Comparison of ENCODE assay signal across 1 cellular context in the genomic region with DNA sequence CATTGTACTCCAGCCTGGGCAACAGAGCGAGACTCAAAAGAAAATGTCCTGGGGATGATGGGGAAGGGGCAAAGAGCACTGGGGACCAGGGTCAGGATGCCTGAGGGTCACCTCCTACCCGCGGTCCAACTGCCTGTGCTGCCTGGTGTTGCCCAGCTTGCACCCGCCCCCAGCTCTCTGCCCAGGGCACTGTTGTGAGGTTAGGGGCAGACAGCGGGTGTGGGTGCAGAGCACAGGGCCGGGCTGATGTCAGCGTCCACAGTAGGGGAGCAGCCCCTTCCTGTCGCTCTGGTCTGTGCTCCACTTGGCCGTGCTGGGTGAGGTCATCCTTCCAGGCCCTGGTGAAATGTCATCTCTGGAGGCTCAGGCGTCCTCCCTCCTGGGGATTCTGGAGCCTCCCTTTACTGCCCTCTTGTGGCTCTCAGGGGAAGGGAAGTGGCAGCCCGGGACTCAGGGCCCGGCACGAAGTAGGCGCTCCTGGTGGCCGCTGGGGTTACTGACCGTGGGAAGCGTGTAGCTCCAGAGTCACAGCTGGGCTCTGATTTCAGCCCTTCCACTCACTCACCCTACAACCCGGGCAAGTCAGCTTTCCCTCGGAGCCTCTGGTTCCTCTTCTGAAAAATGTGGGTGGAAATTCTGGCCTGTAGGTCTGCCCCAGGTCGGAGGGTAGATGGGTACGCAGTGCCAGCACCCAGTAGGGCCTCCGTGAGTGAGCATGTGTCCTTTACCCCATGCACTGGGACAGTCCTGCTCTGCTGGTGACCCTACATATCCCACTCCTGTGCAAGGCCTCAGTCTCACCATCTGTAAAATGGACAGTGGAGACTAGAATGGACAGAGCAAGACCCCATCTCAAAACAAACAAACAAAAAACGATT.
TF ChIP-seq lines count a peak whose summit lies in the region.

No MANE protein-coding gene starts in this region.

TF ChIP-seq in HepG2, 621 proteins besides CTCF, POLR2A, EP300 and RAD21 (continued from another document and continues in another):
- TF ChIP-seq, protein P1, sequence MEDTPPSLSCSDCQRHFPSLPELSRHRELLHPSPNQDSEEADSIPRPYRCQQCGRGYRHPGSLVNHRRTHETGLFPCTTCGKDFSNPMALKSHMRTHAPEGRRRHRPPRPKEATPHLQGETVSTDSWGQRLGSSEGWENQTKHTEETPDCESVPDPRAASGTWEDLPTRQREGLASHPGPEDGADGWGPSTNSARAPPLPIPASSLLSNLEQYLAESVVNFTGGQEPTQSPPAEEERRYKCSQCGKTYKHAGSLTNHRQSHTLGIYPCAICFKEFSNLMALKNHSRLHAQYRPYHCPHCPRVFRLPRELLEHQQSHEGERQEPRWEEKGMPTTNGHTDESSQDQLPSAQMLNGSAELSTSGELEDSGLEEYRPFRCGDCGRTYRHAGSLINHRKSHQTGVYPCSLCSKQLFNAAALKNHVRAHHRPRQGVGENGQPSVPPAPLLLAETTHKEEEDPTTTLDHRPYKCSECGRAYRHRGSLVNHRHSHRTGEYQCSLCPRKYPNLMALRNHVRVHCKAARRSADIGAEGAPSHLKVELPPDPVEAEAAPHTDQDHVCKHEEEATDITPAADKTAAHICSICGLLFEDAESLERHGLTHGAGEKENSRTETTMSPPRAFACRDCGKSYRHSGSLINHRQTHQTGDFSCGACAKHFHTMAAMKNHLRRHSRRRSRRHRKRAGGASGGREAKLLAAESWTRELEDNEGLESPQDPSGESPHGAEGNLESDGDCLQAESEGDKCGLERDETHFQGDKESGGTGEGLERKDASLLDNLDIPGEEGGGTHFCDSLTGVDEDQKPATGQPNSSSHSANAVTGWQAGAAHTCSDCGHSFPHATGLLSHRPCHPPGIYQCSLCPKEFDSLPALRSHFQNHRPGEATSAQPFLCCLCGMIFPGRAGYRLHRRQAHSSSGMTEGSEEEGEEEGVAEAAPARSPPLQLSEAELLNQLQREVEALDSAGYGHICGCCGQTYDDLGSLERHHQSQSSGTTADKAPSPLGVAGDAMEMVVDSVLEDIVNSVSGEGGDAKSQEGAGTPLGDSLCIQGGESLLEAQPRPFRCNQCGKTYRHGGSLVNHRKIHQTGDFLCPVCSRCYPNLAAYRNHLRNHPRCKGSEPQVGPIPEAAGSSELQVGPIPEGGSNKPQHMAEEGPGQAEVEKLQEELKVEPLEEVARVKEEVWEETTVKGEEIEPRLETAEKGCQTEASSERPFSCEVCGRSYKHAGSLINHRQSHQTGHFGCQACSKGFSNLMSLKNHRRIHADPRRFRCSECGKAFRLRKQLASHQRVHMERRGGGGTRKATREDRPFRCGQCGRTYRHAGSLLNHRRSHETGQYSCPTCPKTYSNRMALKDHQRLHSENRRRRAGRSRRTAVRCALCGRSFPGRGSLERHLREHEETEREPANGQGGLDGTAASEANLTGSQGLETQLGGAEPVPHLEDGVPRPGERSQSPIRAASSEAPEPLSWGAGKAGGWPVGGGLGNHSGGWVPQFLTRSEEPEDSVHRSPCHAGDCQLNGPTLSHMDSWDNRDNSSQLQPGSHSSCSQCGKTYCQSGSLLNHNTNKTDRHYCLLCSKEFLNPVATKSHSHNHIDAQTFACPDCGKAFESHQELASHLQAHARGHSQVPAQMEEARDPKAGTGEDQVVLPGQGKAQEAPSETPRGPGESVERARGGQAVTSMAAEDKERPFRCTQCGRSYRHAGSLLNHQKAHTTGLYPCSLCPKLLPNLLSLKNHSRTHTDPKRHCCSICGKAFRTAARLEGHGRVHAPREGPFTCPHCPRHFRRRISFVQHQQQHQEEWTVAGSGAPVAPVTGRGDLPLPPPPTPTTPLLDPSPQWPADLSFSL (CRISPR knock-in tag; IDR thresholded peaks at IDR 0.05) = no peak
- TF ChIP-seq ZNF354B (CRISPR knock-in tag; IDR thresholded peaks at IDR 0.05) (no peak), XRCC5 (optimal IDR thresholded peaks at IDR 0.05; ENCODE audit: low read length) (peak; percentile 99), RXRB (CRISPR knock-in tag; IDR thresholded peaks at IDR 0.05; ENCODE audit: borderline replicate concordance) (peak; percentile 46; the same call in 1 of the 2 replicates), TRIM24 (CRISPR knock-in tag; IDR thresholded peaks at IDR 0.05) (no peak), ZNF263 (CRISPR knock-in tag; IDR thresholded peaks at IDR 0.05) (peak; percentile 96), ATF7 (IDR thresholded peaks at IDR 0.05) (peak; percentile 86), ATF7 (CRISPR knock-in tag; IDR thresholded peaks at IDR 0.05) (peak; percentile 93), KLF11 (CRISPR knock-in tag; IDR thresholded peaks at IDR 0.05) (0 out of 2 replicates have a peak, but pooled peaks have one; percentile 27), MYNN (CRISPR knock-in tag; IDR thresholded peaks at IDR 0.05; ENCODE audit: low read depth) (no peak), ARNT2 (CRISPR knock-in tag; IDR thresholded peaks at IDR 0.05; ENCODE audit: low read depth) (no peak), ZNF30 (CRISPR knock-in tag; IDR thresholded peaks at IDR 0.05) (no peak), KDM6A (CRISPR knock-in tag; IDR thresholded peaks at IDR 0.05; ENCODE audit: low read depth) (no peak), ZNF746 (CRISPR knock-in tag; IDR thresholded peaks at IDR 0.05) (no peak), CEBPB (IDR thresholded peaks at IDR 0.05; ENCODE audit: borderline replicate concordance, low read depth, low read length) (peak; percentile 46), NFATC3 (CRISPR knock-in tag; IDR thresholded peaks at IDR 0.05) (no peak), MIER2 (CRISPR knock-in tag; IDR thresholded peaks at IDR 0.05) (no peak), KDM3A (CRISPR knock-in tag; IDR thresholded peaks at IDR 0.05; ENCODE audit: low read depth) (0 out of 2 replicates have a peak, but pooled peaks have one; percentile 63), ZBTB21 (CRISPR knock-in tag; IDR thresholded peaks at IDR 0.05) (peak; percentile 75), HNRNPLL (IDR thresholded peaks at IDR 0.05; ENCODE audit: low read depth, low read length, poor library complexity, severe bottlenecking) (peak; percentile 46), HDAC1 (CRISPR knock-in tag; IDR thresholded peaks at IDR 0.05) (peak; percentile 65), AGO1 (IDR thresholded peaks at IDR 0.05; ENCODE audit: low read depth, low read length, poor library complexity, severe bottlenecking) (peak; percentile 9), POLR2G (IDR thresholded peaks at IDR 0.05; ENCODE audit: low read depth, low read length) (no peak), SALL2 (CRISPR knock-in tag; IDR thresholded peaks at IDR 0.05) (no peak), ZSCAN25 (CRISPR knock-in tag; IDR thresholded peaks at IDR 0.05) (peak; percentile 67; the same call in 1 of the 2 replicates), MED8 (CRISPR knock-in tag; IDR thresholded peaks at IDR 0.05; ENCODE audit: insufficient replicate concordance) (no peak), ZNF792 (CRISPR knock-in tag; IDR thresholded peaks at IDR 0.05) (0 out of 2 replicates have a peak, but pooled peaks have one; percentile 24), ETV5 (CRISPR knock-in tag; IDR thresholded peaks at IDR 0.05; ENCODE audit: borderline replicate concordance) (peak; percentile 50), HDAC2 (CRISPR knock-in tag; IDR thresholded peaks at IDR 0.05) (peak; percentile 69; the same call in 1 of the 2 replicates), CAMTA2 (CRISPR knock-in tag; IDR thresholded peaks at IDR 0.05; ENCODE audit: borderline replicate concordance) (no peak), CCDC6 (CRISPR knock-in tag; IDR thresholded peaks at IDR 0.05) (no peak), FIP1L1 (IDR thresholded peaks at IDR 0.05; ENCODE audit: borderline replicate concordance, insufficient read depth, low read depth, low read length) (no peak), NFE2L2 (IDR thresholded peaks at IDR 0.05; ENCODE audit: low read length) (no peak), NR2F6 (IDR thresholded peaks at IDR 0.05) (peak; percentile 23; the same call in 1 of the 2 replicates), NR2F6 (CRISPR knock-in tag; IDR thresholded peaks at IDR 0.05) (peak; percentile 43; the same call in 1 of the 2 replicates)
- TF ChIP-seq, protein P2, sequence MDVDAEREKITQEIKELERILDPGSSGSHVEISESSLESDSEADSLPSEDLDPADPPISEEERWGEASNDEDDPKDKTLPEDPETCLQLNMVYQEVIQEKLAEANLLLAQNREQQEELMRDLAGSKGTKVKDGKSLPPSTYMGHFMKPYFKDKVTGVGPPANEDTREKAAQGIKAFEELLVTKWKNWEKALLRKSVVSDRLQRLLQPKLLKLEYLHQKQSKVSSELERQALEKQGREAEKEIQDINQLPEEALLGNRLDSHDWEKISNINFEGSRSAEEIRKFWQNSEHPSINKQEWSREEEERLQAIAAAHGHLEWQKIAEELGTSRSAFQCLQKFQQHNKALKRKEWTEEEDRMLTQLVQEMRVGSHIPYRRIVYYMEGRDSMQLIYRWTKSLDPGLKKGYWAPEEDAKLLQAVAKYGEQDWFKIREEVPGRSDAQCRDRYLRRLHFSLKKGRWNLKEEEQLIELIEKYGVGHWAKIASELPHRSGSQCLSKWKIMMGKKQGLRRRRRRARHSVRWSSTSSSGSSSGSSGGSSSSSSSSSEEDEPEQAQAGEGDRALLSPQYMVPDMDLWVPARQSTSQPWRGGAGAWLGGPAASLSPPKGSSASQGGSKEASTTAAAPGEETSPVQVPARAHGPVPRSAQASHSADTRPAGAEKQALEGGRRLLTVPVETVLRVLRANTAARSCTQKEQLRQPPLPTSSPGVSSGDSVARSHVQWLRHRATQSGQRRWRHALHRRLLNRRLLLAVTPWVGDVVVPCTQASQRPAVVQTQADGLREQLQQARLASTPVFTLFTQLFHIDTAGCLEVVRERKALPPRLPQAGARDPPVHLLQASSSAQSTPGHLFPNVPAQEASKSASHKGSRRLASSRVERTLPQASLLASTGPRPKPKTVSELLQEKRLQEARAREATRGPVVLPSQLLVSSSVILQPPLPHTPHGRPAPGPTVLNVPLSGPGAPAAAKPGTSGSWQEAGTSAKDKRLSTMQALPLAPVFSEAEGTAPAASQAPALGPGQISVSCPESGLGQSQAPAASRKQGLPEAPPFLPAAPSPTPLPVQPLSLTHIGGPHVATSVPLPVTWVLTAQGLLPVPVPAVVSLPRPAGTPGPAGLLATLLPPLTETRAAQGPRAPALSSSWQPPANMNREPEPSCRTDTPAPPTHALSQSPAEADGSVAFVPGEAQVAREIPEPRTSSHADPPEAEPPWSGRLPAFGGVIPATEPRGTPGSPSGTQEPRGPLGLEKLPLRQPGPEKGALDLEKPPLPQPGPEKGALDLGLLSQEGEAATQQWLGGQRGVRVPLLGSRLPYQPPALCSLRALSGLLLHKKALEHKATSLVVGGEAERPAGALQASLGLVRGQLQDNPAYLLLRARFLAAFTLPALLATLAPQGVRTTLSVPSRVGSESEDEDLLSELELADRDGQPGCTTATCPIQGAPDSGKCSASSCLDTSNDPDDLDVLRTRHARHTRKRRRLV (CRISPR knock-in tag; IDR thresholded peaks at IDR 0.05) = no peak
- TF ChIP-seq, protein P3, sequence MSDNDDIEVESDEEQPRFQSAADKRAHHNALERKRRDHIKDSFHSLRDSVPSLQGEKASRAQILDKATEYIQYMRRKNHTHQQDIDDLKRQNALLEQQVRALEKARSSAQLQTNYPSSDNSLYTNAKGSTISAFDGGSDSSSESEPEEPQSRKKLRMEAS (IDR thresholded peaks at IDR 0.05) = no peak
- TF ChIP-seq, protein P4, sequence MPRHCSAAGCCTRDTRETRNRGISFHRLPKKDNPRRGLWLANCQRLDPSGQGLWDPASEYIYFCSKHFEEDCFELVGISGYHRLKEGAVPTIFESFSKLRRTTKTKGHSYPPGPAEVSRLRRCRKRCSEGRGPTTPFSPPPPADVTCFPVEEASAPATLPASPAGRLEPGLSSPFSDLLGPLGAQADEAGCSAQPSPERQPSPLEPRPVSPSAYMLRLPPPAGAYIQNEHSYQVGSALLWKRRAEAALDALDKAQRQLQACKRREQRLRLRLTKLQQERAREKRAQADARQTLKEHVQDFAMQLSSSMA (CRISPR knock-in tag; IDR thresholded peaks at IDR 0.05) = no peak
- TF ChIP-seq, protein P5, sequence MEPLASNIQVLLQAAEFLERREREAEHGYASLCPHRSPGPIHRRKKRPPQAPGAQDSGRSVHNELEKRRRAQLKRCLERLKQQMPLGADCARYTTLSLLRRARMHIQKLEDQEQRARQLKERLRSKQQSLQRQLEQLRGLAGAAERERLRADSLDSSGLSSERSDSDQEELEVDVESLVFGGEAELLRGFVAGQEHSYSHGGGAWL (CRISPR knock-in tag; IDR thresholded peaks at IDR 0.05) = 0 out of 2 replicates have a peak, but pooled peaks have one; percentile 32
- TF ChIP-seq, protein P6, sequence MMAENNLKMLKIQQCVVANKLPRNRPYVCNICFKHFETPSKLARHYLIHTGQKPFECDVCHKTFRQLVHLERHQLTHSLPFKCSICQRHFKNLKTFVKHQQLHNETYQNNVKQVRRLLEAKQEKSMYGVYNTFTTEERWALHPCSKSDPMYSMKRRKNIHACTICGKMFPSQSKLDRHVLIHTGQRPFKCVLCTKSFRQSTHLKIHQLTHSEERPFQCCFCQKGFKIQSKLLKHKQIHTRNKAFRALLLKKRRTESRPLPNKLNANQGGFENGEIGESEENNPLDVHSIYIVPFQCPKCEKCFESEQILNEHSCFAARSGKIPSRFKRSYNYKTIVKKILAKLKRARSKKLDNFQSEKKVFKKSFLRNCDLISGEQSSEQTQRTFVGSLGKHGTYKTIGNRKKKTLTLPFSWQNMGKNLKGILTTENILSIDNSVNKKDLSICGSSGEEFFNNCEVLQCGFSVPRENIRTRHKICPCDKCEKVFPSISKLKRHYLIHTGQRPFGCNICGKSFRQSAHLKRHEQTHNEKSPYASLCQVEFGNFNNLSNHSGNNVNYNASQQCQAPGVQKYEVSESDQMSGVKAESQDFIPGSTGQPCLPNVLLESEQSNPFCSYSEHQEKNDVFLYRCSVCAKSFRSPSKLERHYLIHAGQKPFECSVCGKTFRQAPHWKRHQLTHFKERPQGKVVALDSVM (CRISPR knock-in tag; IDR thresholded peaks at IDR 0.05) = peak; percentile 96
- TF ChIP-seq, protein P7, sequence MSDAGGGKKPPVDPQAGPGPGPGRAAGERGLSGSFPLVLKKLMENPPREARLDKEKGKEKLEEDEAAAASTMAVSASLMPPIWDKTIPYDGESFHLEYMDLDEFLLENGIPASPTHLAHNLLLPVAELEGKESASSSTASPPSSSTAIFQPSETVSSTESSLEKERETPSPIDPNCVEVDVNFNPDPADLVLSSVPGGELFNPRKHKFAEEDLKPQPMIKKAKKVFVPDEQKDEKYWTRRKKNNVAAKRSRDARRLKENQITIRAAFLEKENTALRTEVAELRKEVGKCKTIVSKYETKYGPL (CRISPR knock-in tag; IDR thresholded peaks at IDR 0.05) = no peak
- TF ChIP-seq, protein P8, sequence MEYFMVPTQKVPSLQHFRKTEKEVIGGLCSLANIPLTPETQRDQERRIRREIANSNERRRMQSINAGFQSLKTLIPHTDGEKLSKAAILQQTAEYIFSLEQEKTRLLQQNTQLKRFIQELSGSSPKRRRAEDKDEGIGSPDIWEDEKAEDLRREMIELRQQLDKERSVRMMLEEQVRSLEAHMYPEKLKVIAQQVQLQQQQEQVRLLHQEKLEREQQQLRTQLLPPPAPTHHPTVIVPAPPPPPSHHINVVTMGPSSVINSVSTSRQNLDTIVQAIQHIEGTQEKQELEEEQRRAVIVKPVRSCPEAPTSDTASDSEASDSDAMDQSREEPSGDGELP (IDR thresholded peaks at IDR 0.05; ENCODE audit: borderline replicate concordance, low read depth) = 0 out of 2 replicates have a peak, but pooled peaks have one; percentile 31
- TF ChIP-seq, protein P9, sequence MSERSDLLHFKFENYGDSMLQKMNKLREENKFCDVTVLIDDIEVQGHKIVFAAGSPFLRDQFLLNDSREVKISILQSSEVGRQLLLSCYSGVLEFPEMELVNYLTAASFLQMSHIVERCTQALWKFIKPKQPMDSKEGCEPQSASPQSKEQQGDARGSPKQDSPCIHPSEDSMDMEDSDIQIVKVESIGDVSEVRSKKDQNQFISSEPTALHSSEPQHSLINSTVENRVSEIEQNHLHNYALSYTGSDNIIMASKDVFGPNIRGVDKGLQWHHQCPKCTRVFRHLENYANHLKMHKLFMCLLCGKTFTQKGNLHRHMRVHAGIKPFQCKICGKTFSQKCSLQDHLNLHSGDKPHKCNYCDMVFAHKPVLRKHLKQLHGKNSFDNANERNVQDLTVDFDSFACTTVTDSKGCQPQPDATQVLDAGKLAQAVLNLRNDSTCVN (CRISPR knock-in tag; IDR thresholded peaks at IDR 0.05; ENCODE audit: borderline replicate concordance) = peak; percentile 99
